8 cellular contexts compared by ENCODE assay signal in genomic region chr17:48131216-48131824, GRCh38. TPM values are rescaled to one million over a fixed set of nuclear protein-coding genes. Genes with fewer than 3 reads are reported as not detected.
DNase-seq lines count a peak whose midpoint lies in the region; FAIRE-seq and TF ChIP-seq lines count a peak whose summit lies in the region.

No MANE protein-coding gene starts in this region.

- H3K4me3 ChIP-seq in cardiac fibroblast (replicated peaks in 1 of 2; ENCODE audit: low read depth in 2 of 2, low read length in 2 of 2), result no peak overlapping the region
- H3K4me3 ChIP-seq in keratinocyte (ENCODE audit: control insufficient read depth in 2 of 3, extremely low read depth in 1 of 3, insufficient read depth in 2 of 3, low read depth in 1 of 3, low read length in 3 of 3), result no peak overlapping the region

- peak; percentile 64 for DNase-seq in activated CD8-positive, alpha-beta memory T cell treated with anti-CD3 and anti-CD28 coated beads for 24 hours
- DNase-seq in activated CD8-positive, alpha-beta memory T cell treated with anti-CD3 and anti-CD28 coated beads, Interleukin-2, amount 50 U/mL, for 48 hours, result no peak
- peak; percentile 87 for DNase-seq in NCI-H1694 treated with DMSO at 0.1 percent for 48 hours (lab: John Stamatoyannopoulos, UW)
- DNase-seq in T-helper 9 cell, result peak; percentile 32
- peak; percentile 78 to 80 for DNase-seq in cardiac fibroblast (ENCODE audit: low read depth in 2 of 2)
- no peak for DNase-seq in keratinocyte (ENCODE audit: low read depth, low spot score)
- DNase-seq in stimulated activated CD4-positive, alpha-beta T cell treated with anti-CD3 and anti-CD28 coated beads, Interleukin-4, amount 100 ng/mL, for 48 hours (ENCODE audit: low read depth in 2 of 2), result peak; percentile 28 to 31
- DNase-seq in retina, result no peak

- H3K79me2 ChIP-seq in keratinocyte (ENCODE audit: control insufficient read depth, insufficient read depth, low read length), result no peaks in the 10 kb centered on the region

- TF ChIP-seq CTCF in cardiac fibroblast (IDR thresholded peaks at IDR 0.05; ENCODE audit: low read depth, low read length) (peak; percentile 90), keratinocyte (optimal IDR thresholded peaks at IDR 0.05 in 1 of 3, IDR thresholded peaks at IDR 0.05 in 1 of 3, conservative IDR thresholded peaks at IDR 0.05 in 1 of 3; ENCODE audit: extremely low read depth in 1 of 3, insufficient read depth in 2 of 3, low read length in 3 of 3) (peak; percentile 86 to 87 (median 87))

- peaks cover 18% of the 10 kb centered on the region for H3K4me1 ChIP-seq in keratinocyte (ENCODE audit: control insufficient read depth, extremely low read depth, insufficient read depth, low read length)

- H4K20me1 ChIP-seq in keratinocyte (ENCODE audit: control insufficient read depth, extremely low read depth, insufficient read depth, low read length), result no peaks in the 10 kb centered on the region

- no peak overlapping the region for H3K4me2 ChIP-seq in keratinocyte (ENCODE audit: control insufficient read depth, extremely low read depth, insufficient read depth, low read depth, low read length)

- no peaks in the 10 kb centered on the region for H3K36me3 ChIP-seq in keratinocyte (ENCODE audit: control insufficient read depth in 2 of 2, extremely low read depth in 1 of 2, insufficient read depth in 2 of 2, low read length in 2 of 2)

- FAIRE-seq in keratinocyte (lab: Jason Lieb, UNC), result peak; percentile 91

- no peak overlapping the region for H2AFZ ChIP-seq in keratinocyte (ENCODE audit: control insufficient read depth, low read length)

- no peaks in the 10 kb centered on the region for H3K9me1 ChIP-seq in keratinocyte (ENCODE audit: control insufficient read depth, extremely low read depth, insufficient read depth, low read length)

- no peak overlapping the region for H3K27ac ChIP-seq in keratinocyte (ENCODE audit: control insufficient read depth, insufficient read depth, low read length)

- dilution Hi-C loops in keratinocyte (cut with MboI; ENCODE audit: extremely low pct_ligation_motif_present, low sequenced_read_pairs), result no loop called here

- no peaks in the 10 kb centered on the region for H3K9me3 ChIP-seq in keratinocyte (ENCODE audit: control insufficient read depth, low read depth, low read length)

- no peak overlapping the region for H3K9ac ChIP-seq in keratinocyte (ENCODE audit: control insufficient read depth, extremely low read depth, insufficient read depth, low read length)

- H3K27me3 ChIP-seq in keratinocyte (ENCODE audit: control insufficient read depth, extremely low read depth, insufficient read depth, low read length), result no peaks in the 10 kb centered on the region

RNA-seq across cellular contexts. Expression of gene SNX11, which starts 23.8 kb away (rescaled TPM):
- polyA plus RNA-seq in keratinocyte, result 20.8 to 23.9 TPM (median 21.0 TPM) in 3 replicates
- 3.6 TPM for polyA plus RNA-seq in keratinocyte (2011; ENCODE audit: low read depth)
- polyA plus RNA-seq in keratinocyte (2011; cell fraction: cytosol; rRNA removed), result 16.1 and 19.0 TPM in 2 replicates
- polyA plus RNA-seq in keratinocyte (2011; cell fraction: nucleus; rRNA removed), result 20.9 and 21.5 TPM in 2 replicates
- 16.2 and 19.5 TPM in 2 replicates for polyA plus RNA-seq in keratinocyte (2012; ENCODE audit: low replicate concordance)
- 14.6 to 23.8 TPM (median 16.5 TPM) in 3 replicates for polyA minus RNA-seq in keratinocyte
- polyA minus RNA-seq in keratinocyte (2011; cell fraction: cytosol; rRNA and poly(A)+ RNA removed), result 12.7 TPM
- polyA minus RNA-seq in keratinocyte (2011; cell fraction: nucleus; rRNA and poly(A)+ RNA removed), result 8.5 and 13.4 TPM in 2 replicates

RNA-seq across cellular contexts. Expression of gene CBX1, which starts 30.0 kb away (rescaled TPM):
- polyA plus RNA-seq in keratinocyte, result 20.7 to 49.4 TPM (median 42.3 TPM) in 3 replicates
- polyA plus RNA-seq in keratinocyte (2011; ENCODE audit: low read depth), result 23.4 TPM
- 40.7 and 53.0 TPM in 2 replicates for polyA plus RNA-seq in keratinocyte (2011; cell fraction: cytosol; rRNA removed)
- 25.2 and 26.8 TPM in 2 replicates for polyA plus RNA-seq in keratinocyte (2011; cell fraction: nucleus; rRNA removed)
- 44.3 and 74.9 TPM in 2 replicates for polyA plus RNA-seq in keratinocyte (2012; ENCODE audit: low replicate concordance)
- 5.7 to 20.2 TPM (median 7.7 TPM) in 3 replicates for polyA minus RNA-seq in keratinocyte
- 20.0 TPM for polyA minus RNA-seq in keratinocyte (2011; cell fraction: cytosol; rRNA and poly(A)+ RNA removed)
- polyA minus RNA-seq in keratinocyte (2011; cell fraction: nucleus; rRNA and poly(A)+ RNA removed), result 7.0 and 9.9 TPM in 2 replicates

Comparison
In these comparisons a context has a peak if more than half of its experiments do, and no peak if none do; other contexts are left out.
1. DNase-seq: peak in activated CD8-positive, alpha-beta memory T cell treated with anti-CD3 and anti-CD28 coated beads for 24 hours (single experiment), NCI-H1694 treated with DMSO at 0.1 percent for 48 hours (single experiment), T-helper 9 cell (single experiment), cardiac fibroblast (2 of 2) and stimulated activated CD4-positive, alpha-beta T cell treated with anti-CD3 and anti-CD28 coated beads, Interleukin-4, amount 100 ng/mL, for 48 hours (2 of 2); none in activated CD8-positive, alpha-beta memory T cell treated with anti-CD3 and anti-CD28 coated beads, Interleukin-2, amount 50 U/mL, for 48 hours (single experiment), keratinocyte (single experiment) and retina (single experiment).